9 cellular contexts compared by ENCODE assay signal in genomic region chr1:111127923-111128643, GRCh38. TPM values are rescaled to one million over a fixed set of nuclear protein-coding genes. Genes with fewer than 3 reads are reported as not detected.
A peak's percentile ranks its signal among the peaks of the same experiment; 100 is the strongest.
DNase-seq lines count a peak whose midpoint lies in the region; ATAC-seq lines count a peak whose summit lies in the region.
"Had no signal": no experiment of that assay in that cellular context is flagged by ENCODE, and none has a peak within 500 bp of the region (broad histone marks: within the 10 kb centered on the region; RNA-seq: fewer than 3 reads in every experiment).

No MANE protein-coding gene starts in this region.

- no peaks in the 10 kb centered on the region for H3K4me1 ChIP-seq in CD8-positive, alpha-beta memory T cell (ENCODE audit: insufficient read depth, low read length)

- ATAC-seq in GM18858 (IDR thresholded peaks at IDR 0.05; ENCODE audit: unreplicated experiment) (peak; percentile 71), GM21529 (IDR thresholded peaks at IDR 0.05; ENCODE audit: unreplicated experiment) (peak; percentile 89), HG03520 (IDR thresholded peaks at IDR 0.05; ENCODE audit: unreplicated experiment) (peak; percentile 86), left lobe of liver (peak; percentile 16)
- ATAC-seq in activated naive CD4-positive, alpha-beta T cell treated with anti-CD3 and anti-CD28 coated beads, Interleukin-2, amount 50 U/mL, for 72 hours: no peak

- H3K36me3 ChIP-seq in CD8-positive, alpha-beta memory T cell (ENCODE audit: insufficient read depth, low read length): peaks cover 10% of the 10 kb centered on the region

- H3K27ac Mint-ChIP-seq in CD8-positive, alpha-beta memory T cell: peak overlapping the region in 2 of 8 donors; percentile 1 to 2
- peak overlapping the region in 1 of 2 donors; percentile 1 for H3K27ac Mint-ChIP-seq in activated naive CD4-positive, alpha-beta T cell treated with anti-CD3 and anti-CD28 coated beads, Interleukin-2, amount 50 U/mL, for 72 hours

- POLR2A ChIA-PET in CD8-positive, alpha-beta memory T cell (lab: Charles Lee): no interaction called here

- H3K9me3 Mint-ChIP-seq in CD8-positive, alpha-beta memory T cell: no peaks in the 10 kb centered on the region
- H3K9me3 Mint-ChIP-seq in activated naive CD4-positive, alpha-beta T cell treated with anti-CD3 and anti-CD28 coated beads, Interleukin-2, amount 50 U/mL, for 72 hours: no peaks in the 10 kb centered on the region

- H3K4me1 Mint-ChIP-seq in CD8-positive, alpha-beta memory T cell: peaks cover 18 to 38% (median 27%) of the 10 kb centered on the region in 3 donors

- CTCF ChIA-PET in CD8-positive, alpha-beta memory T cell (lab: Charles Lee): no interaction called here

- no peaks in the 10 kb centered on the region for H3K9me3 ChIP-seq in CD8-positive, alpha-beta memory T cell (ENCODE audit: low read length)

- H3K27me3 Mint-ChIP-seq in CD8-positive, alpha-beta memory T cell: no peaks in the 10 kb centered on the region

- no peak overlapping the region for H3K4me3 ChIP-seq in CD8-positive, alpha-beta memory T cell (ENCODE audit: low read length)
- H3K4me3 ChIP-seq: GM23248 had no signal

- no peaks in the 10 kb centered on the region for H3K27me3 ChIP-seq in CD8-positive, alpha-beta memory T cell (ENCODE audit: insufficient read depth, low read length, poor library complexity, severe bottlenecking)

- no peak overlapping the region for H3K27ac ChIP-seq in CD8-positive, alpha-beta memory T cell (ENCODE audit: low read depth, low read length)
- H3K27ac ChIP-seq: GM23248 had no signal

- no peak overlapping the region for H3K4me3 Mint-ChIP-seq in CD8-positive, alpha-beta memory T cell

- peaks cover 11 to 75% (median 18%) of the 10 kb centered on the region in 3 donors for H3K36me3 Mint-ChIP-seq in CD8-positive, alpha-beta memory T cell
- H3K36me3 Mint-ChIP-seq in activated naive CD4-positive, alpha-beta T cell treated with anti-CD3 and anti-CD28 coated beads, Interleukin-2, amount 50 U/mL, for 72 hours: peaks cover 10 to 19% of the 10 kb centered on the region in 2 donors

- DNase-seq in left lobe of liver (ENCODE audit: low spot score) (no peak), NCI-H1092 (lab: John Stamatoyannopoulos, UW) (no peak), anterior cingulate cortex (lab: John Stamatoyannopoulos, UW) (no peak)
- no peak for DNase-seq in CD8-positive, alpha-beta memory T cell
- DNase-seq in activated naive CD4-positive, alpha-beta T cell treated with anti-CD3 and anti-CD28 coated beads, Interleukin-2, amount 50 U/mL, for 72 hours (ENCODE audit: low spot score in 2 of 2): no peak
- DNase-seq: GM23248 had no signal

RNA-seq across cellular contexts. Expression of gene DRAM2, which starts 11.8 kb away (rescaled TPM):
- 15.0 TPM for total RNA-seq in left lobe of liver
- 10 to 100 TPM; 25.0 to 27.8 TPM for total RNA-seq in CD8-positive, alpha-beta memory T cell
- 69.3 TPM for polyA plus RNA-seq in CD8-positive, alpha-beta memory T cell
- 10 to 100 TPM; 23.0 to 36.1 TPM for total RNA-seq in activated naive CD4-positive, alpha-beta T cell treated with anti-CD3 and anti-CD28 coated beads, Interleukin-2, amount 50 U/mL, for 72 hours

RNA-seq across cellular contexts. Expression of gene CEPT1, which starts 11.9 kb away (rescaled TPM):
- total RNA-seq in left lobe of liver: 26.6 TPM
- total RNA-seq in CD8-positive, alpha-beta memory T cell: 10 to 100 TPM; 38.9 to 41.3 TPM
- polyA plus RNA-seq in CD8-positive, alpha-beta memory T cell: 23.4 TPM
- 10 to 100 TPM; 22.9 to 41.6 TPM for total RNA-seq in activated naive CD4-positive, alpha-beta T cell treated with anti-CD3 and anti-CD28 coated beads, Interleukin-2, amount 50 U/mL, for 72 hours

Comparison
In these comparisons a context has a peak if more than half of its experiments do, and no peak if none do; other contexts are left out.
1. ATAC-seq: peak in GM18858 (single experiment), GM21529 (single experiment), HG03520 (single experiment) and left lobe of liver (single experiment); none in activated naive CD4-positive, alpha-beta T cell treated with anti-CD3 and anti-CD28 coated beads, Interleukin-2, amount 50 U/mL, for 72 hours (0 of 2).